In the genomic region with DNA sequence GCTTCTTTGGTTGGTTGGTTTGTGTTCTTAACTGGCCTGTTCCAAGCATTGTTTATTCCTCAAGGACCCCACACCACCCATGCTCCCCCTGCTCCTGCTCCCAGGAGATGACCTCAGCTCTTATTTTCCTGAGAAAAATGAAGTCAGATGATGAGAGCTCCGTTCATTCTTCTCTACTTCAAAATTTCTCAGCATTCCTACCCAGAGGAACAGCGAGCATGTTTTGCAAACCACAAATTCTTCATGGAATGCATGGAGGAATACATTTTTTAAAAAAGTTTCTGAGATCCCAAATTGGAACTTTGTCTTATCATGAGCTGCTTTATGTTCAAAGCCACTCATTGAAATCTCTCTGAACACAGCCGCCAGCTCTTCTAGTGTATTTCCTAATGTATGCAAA, we compare ENCODE assay signal across 11 cellular contexts. TPM values are rescaled to one million over a fixed set of nuclear protein-coding genes. Genes with fewer than 3 reads are reported as not detected.
DNase-seq lines count a peak whose midpoint lies in the region; ATAC-seq and TF ChIP-seq lines count a peak whose summit lies in the region.
"Had no signal": no experiment of that assay in that cellular context is flagged by ENCODE, and none has a peak within 500 bp of the region (broad histone marks: within the 10 kb centered on the region; RNA-seq: fewer than 3 reads in every experiment).

No MANE protein-coding gene starts in this region.

- peaks cover 7% of the 10 kb centered on the region for H3K36me3 Mint-ChIP-seq in activated T-helper 17 cell treated with anti-CD3 and anti-CD28 coated beads, Interleukin-2, amount 50 U/mL, for 72 hours (ENCODE audit: low read depth)

- intact Hi-C loops in gastrocnemius medialis (cut with DNase I; ENCODE audit: low total_unique reads) = no loop called here

- no peak for ATAC-seq in activated T-helper 17 cell treated with anti-CD3 and anti-CD28 coated beads, Interleukin-2, amount 50 U/mL, for 72 hours (replicated peaks)
- ATAC-seq in gastrocnemius medialis (no peak), HG02623 (IDR thresholded peaks at IDR 0.05; ENCODE audit: unreplicated experiment) (no peak)
- ATAC-seq: GM12878 had no signal

- H3K36me3 ChIP-seq in gastrocnemius medialis = no peaks in the 10 kb centered on the region
- H3K36me3 ChIP-seq in effector memory CD4-positive, alpha-beta T cell (ENCODE audit: control insufficient read depth, insufficient read depth, low read length) = no peaks in the 10 kb centered on the region

- TF ChIP-seq CTCF in gastrocnemius medialis (IDR thresholded peaks at IDR 0.05 in 4 of 5, conservative IDR thresholded peaks at IDR 0.05 in 1 of 5) = no peak

- peaks cover 21% of the 10 kb centered on the region for H3K4me1 Mint-ChIP-seq in activated T-helper 17 cell treated with anti-CD3 and anti-CD28 coated beads, Interleukin-2, amount 50 U/mL, for 72 hours

- no peaks in the 10 kb centered on the region for H3K27me3 ChIP-seq in gastrocnemius medialis
- no peaks in the 10 kb centered on the region for H3K27me3 ChIP-seq in effector memory CD4-positive, alpha-beta T cell (replicated peaks; ENCODE audit: control insufficient read depth, insufficient read depth, low read length, poor library complexity, severe bottlenecking)

- H3K27ac Mint-ChIP-seq in activated T-helper 17 cell treated with anti-CD3 and anti-CD28 coated beads, Interleukin-2, amount 50 U/mL, for 72 hours = peak overlapping the region; percentile 31
- H3K27ac Mint-ChIP-seq: activated T-helper 1 cell treated with anti-CD3 and anti-CD28 coated beads, Interleukin-12 subunit alpha, Interleukin-12 subunit beta, Interleukin-2, Interleukin-4 antibody, amounts not matched to agents 30 ng/mL and 10 ng/mL and 1 ng/mL, durations not matched to agents 14 hours and 24 hours and 36 hours had no signal

- DNase-seq in GM04504 (ENCODE audit: low read depth) = peak; percentile 14
- DNase-seq in foreskin melanocyte = peak; percentile 88
- no peak for DNase-seq in gastrocnemius medialis
- DNase-seq in amygdala (lab: John Stamatoyannopoulos, UW) = no peak
- DNase-seq in effector memory CD4-positive, alpha-beta T cell = no peak
- DNase-seq in CD1c-positive myeloid dendritic cell (ENCODE audit: extremely low spot score) = no peak
- DNase-seq: NCI-H446 had no signal

- no peaks in the 10 kb centered on the region for H3K9me3 ChIP-seq in gastrocnemius medialis
- H3K9me3 ChIP-seq in effector memory CD4-positive, alpha-beta T cell (ENCODE audit: control insufficient read depth, low read length) = no peaks in the 10 kb centered on the region

- no peak for TF ChIP-seq POLR2A in gastrocnemius medialis (IDR thresholded peaks at IDR 0.05)

- no peak overlapping the region for H3K4me3 Mint-ChIP-seq in activated T-helper 17 cell treated with anti-CD3 and anti-CD28 coated beads, Interleukin-2, amount 50 U/mL, for 72 hours
- H3K4me3 Mint-ChIP-seq: activated T-helper 1 cell treated with anti-CD3 and anti-CD28 coated beads, Interleukin-12 subunit alpha, Interleukin-12 subunit beta, Interleukin-2, Interleukin-4 antibody, amounts not matched to agents 30 ng/mL and 10 ng/mL and 1 ng/mL, durations not matched to agents 14 hours and 24 hours and 36 hours had no signal

- no peak overlapping the region for H3K4me3 ChIP-seq in gastrocnemius medialis
- no peak overlapping the region for H3K4me3 ChIP-seq in effector memory CD4-positive, alpha-beta T cell (ENCODE audit: insufficient read depth, low read depth, low read length, poor library complexity, severe bottlenecking)
- H3K4me3 ChIP-seq: GM12878 had no signal

- H3K9me3 Mint-ChIP-seq in activated T-helper 17 cell treated with anti-CD3 and anti-CD28 coated beads, Interleukin-2, amount 50 U/mL, for 72 hours = no peaks in the 10 kb centered on the region

- H3K27ac ChIP-seq in gastrocnemius medialis = peak overlapping the region; percentile 38 to 70 (median 50)
- H3K27ac ChIP-seq in effector memory CD4-positive, alpha-beta T cell (ENCODE audit: insufficient read depth, low read length, poor library complexity, severe bottlenecking) = no peak overlapping the region

- peaks cover 42 to 50% of the 10 kb centered on the region in 2 donors for H3K4me1 ChIP-seq in gastrocnemius medialis
- H3K4me1 ChIP-seq in effector memory CD4-positive, alpha-beta T cell (ENCODE audit: control insufficient read depth, insufficient read depth, low read length, poor library complexity, severe bottlenecking) = peaks cover 9% of the 10 kb centered on the region

- no peaks in the 10 kb centered on the region for H3K27me3 Mint-ChIP-seq in activated T-helper 17 cell treated with anti-CD3 and anti-CD28 coated beads, Interleukin-2, amount 50 U/mL, for 72 hours

- in situ Hi-C loops in gastrocnemius medialis (cut with MboI; ENCODE audit: low sequenced_read_pairs in 4 of 4) = no loop called here

RNA-seq across cellular contexts. Expression of a gene that starts 44.9 kb away (rescaled TPM):
- 10 to 100 TPM; 48.5 to 66.9 TPM for total RNA-seq in activated T-helper 17 cell treated with anti-CD3 and anti-CD28 coated beads, Interleukin-2, amount 50 U/mL, for 72 hours
- total RNA-seq in gastrocnemius medialis = 100 to 1,000 TPM in 3 of 4 donors, 10 to 100 TPM in 1; 96.9 to 207 (median 182) TPM

Comparison
In these comparisons a context has a peak if more than half of its experiments do, and no peak if none do; other contexts are left out.
1. DNase-seq: peak in GM04504 (single experiment) and foreskin melanocyte (single experiment); none in gastrocnemius medialis (0 of 2), amygdala (0 of 56), effector memory CD4-positive, alpha-beta T cell (0 of 3) and CD1c-positive myeloid dendritic cell (single experiment).